In genomic region chr2:68747413-68747812, GRCh38 we compare ENCODE assay signal across 17 cellular contexts. TPM values are rescaled to one million over a fixed set of nuclear protein-coding genes. Genes with fewer than 3 reads are reported as not detected.
DNase-seq lines count a peak whose midpoint lies in the region; ATAC-seq and TF ChIP-seq lines count a peak whose summit lies in the region.
"Had no signal": no experiment of that assay in that cellular context is flagged by ENCODE, and none has a peak within 500 bp of the region (broad histone marks: within the 10 kb centered on the region; RNA-seq: fewer than 3 reads in every experiment).

No MANE protein-coding gene starts in this region.

- H3K9me2 ChIP-seq in Karpas-422 (replicated peaks; ENCODE audit: insufficient read depth, low read length) = no peaks in the 10 kb centered on the region

- H4K20me1 ChIP-seq in Karpas-422 (ENCODE audit: insufficient read depth, low read depth, low read length) (no peaks in the 10 kb centered on the region), smooth muscle cell (ENCODE audit: low read depth) (no peaks in the 10 kb centered on the region)

- H3K4me1 ChIP-seq in Karpas-422 (ENCODE audit: low read length) (peaks cover 93% of the 10 kb centered on the region), smooth muscle cell (ENCODE audit: low read depth) (peaks cover 6% of the 10 kb centered on the region)
- H3K4me1 ChIP-seq: prostate gland had no signal

- H3K36me3 ChIP-seq in Karpas-422 (ENCODE audit: insufficient read depth, low read length) = peaks cover 48% of the 10 kb centered on the region
- no peaks in the 10 kb centered on the region for H3K36me3 ChIP-seq in smooth muscle cell (ENCODE audit: low read depth)
- H3K36me3 ChIP-seq: ascending aorta, prostate gland had no signal

- H3K27ac Mint-ChIP-seq in activated naive CD4-positive, alpha-beta T cell treated with anti-CD3 and anti-CD28 coated beads for 36 hours = peak overlapping the region; percentile 58
- peak overlapping the region; percentile 2 for H3K27ac Mint-ChIP-seq in activated naive CD8-positive, alpha-beta T cell treated with anti-CD3 and anti-CD28 coated beads for 36 hours
- H3K27ac Mint-ChIP-seq: GM23338 had no signal

- TF ChIP-seq CTCF in smooth muscle cell (IDR thresholded peaks at IDR 0.05; ENCODE audit: borderline replicate concordance, insufficient read depth, poor library complexity, severe bottlenecking) = no peak

- H3K9me3 Mint-ChIP-seq in activated naive CD4-positive, alpha-beta T cell treated with anti-CD3 and anti-CD28 coated beads for 36 hours = no peaks in the 10 kb centered on the region
- peaks cover 2% of the 10 kb centered on the region for H3K9me3 Mint-ChIP-seq in activated naive CD8-positive, alpha-beta T cell treated with anti-CD3 and anti-CD28 coated beads for 36 hours
- H3K9me3 Mint-ChIP-seq: GM23338 had no signal

- peak overlapping the region; percentile 46 for H3K9ac ChIP-seq in Karpas-422 (ENCODE audit: low read length)
- no peak overlapping the region for H3K9ac ChIP-seq in smooth muscle cell (ENCODE audit: low read depth)

- H3K27me3 ChIP-seq in Karpas-422 (ENCODE audit: low read length) = no peaks in the 10 kb centered on the region
- no peaks in the 10 kb centered on the region for H3K27me3 ChIP-seq in smooth muscle cell (ENCODE audit: low read depth)
- H3K27me3 ChIP-seq: ascending aorta had no signal

- ATAC-seq in HG03571 (IDR thresholded peaks at IDR 0.05; ENCODE audit: unreplicated experiment) = no peak
- ATAC-seq: GM23338 had no signal

- no peak for DNase-seq in activated naive CD4-positive, alpha-beta T cell treated with anti-CD3 and anti-CD28 coated beads for 36 hours
- no peak for DNase-seq in activated naive CD4-positive, alpha-beta T cell (lab: John Stamatoyannopoulos, UW)
- DNase-seq in Karpas-422 = no peak
- no peak for DNase-seq in activated naive CD8-positive, alpha-beta T cell treated with anti-CD3 and anti-CD28 coated beads for 36 hours
- no peak for DNase-seq in smooth muscle cell (lab: John Stamatoyannopoulos, UW; ENCODE audit: unreplicated experiment)
- no peak for DNase-seq in occipital lobe (lab: John Stamatoyannopoulos, UW)
- no peak for DNase-seq in DMS 273 (lab: John Stamatoyannopoulos, UW; ENCODE audit: unreplicated experiment)
- DNase-seq: foreskin melanocyte; GF-D8; NCI-H2081 treated with DMSO at 0.1 percent for 48 hours; NCI-H524; stimulated activated CD4-positive, alpha-beta T cell treated with anti-CD3 and anti-CD28 coated beads, Interleukin-12 subunit alpha, Interleukin-12 subunit beta, amount 100 ng/mL, for 4 hours had no signal

- H3F3A ChIP-seq in smooth muscle cell (ENCODE audit: low read depth) = peaks cover 16% of the 10 kb centered on the region

- no peak overlapping the region for H3K4me3 Mint-ChIP-seq in activated naive CD4-positive, alpha-beta T cell treated with anti-CD3 and anti-CD28 coated beads for 36 hours
- no peak overlapping the region for H3K4me3 Mint-ChIP-seq in activated naive CD8-positive, alpha-beta T cell treated with anti-CD3 and anti-CD28 coated beads for 36 hours
- H3K4me3 Mint-ChIP-seq: GM23338 had no signal

- WGBS in smooth muscle cell (ENCODE audit: low lambda C conversion rate) = 74% methylated on average over 6 of the region's 6 CpGs

- H3K79me2 ChIP-seq in Karpas-422 (ENCODE audit: low read length) (peaks cover 97% of the 10 kb centered on the region), smooth muscle cell (ENCODE audit: low read depth) (no peaks in the 10 kb centered on the region)

- H2AFZ ChIP-seq in Karpas-422 (ENCODE audit: low read length) = no peak overlapping the region
- no peak overlapping the region for H2AFZ ChIP-seq in smooth muscle cell (ENCODE audit: low read depth)
- H2AFZ ChIP-seq: GM23338 had no signal

- peak overlapping the region; percentile 86 for H3K27ac ChIP-seq in Karpas-422 (ENCODE audit: low read length)
- peak overlapping the region; percentile 62 for H3K27ac ChIP-seq in smooth muscle cell (ENCODE audit: low read depth)
- H3K27ac ChIP-seq: ascending aorta, prostate gland, VCaP had no signal

- H3K4me1 Mint-ChIP-seq in activated naive CD4-positive, alpha-beta T cell treated with anti-CD3 and anti-CD28 coated beads for 36 hours (ENCODE audit: low read depth) = peaks cover 88% of the 10 kb centered on the region
- peaks cover 77% of the 10 kb centered on the region for H3K4me1 Mint-ChIP-seq in activated naive CD8-positive, alpha-beta T cell treated with anti-CD3 and anti-CD28 coated beads for 36 hours

- H3K4me2 ChIP-seq in Karpas-422 (ENCODE audit: low read depth, low read length, poor library complexity, severe bottlenecking) (peak overlapping the region; percentile 46), smooth muscle cell (peak overlapping the region; percentile 49)
- H3K4me2 ChIP-seq: GM23338 had no signal

- H3K9me3 ChIP-seq in Karpas-422 (ENCODE audit: low read length) (no peaks in the 10 kb centered on the region), smooth muscle cell (replicated peaks; ENCODE audit: low read depth) (no peaks in the 10 kb centered on the region)
- H3K9me3 ChIP-seq: ascending aorta, prostate gland had no signal

- CTCF ChIA-PET in activated naive CD4-positive, alpha-beta T cell treated with anti-CD3 and anti-CD28 coated beads for 36 hours (lab: Charles Lee) = interaction anchor here (0.6 to 7.5 kb wide), 5 partner anchors 24 to 90 kb away, joined by 3 to 82 read pairs (median 16); no protein-coding TSS in a partner anchor

- H3K27me3 Mint-ChIP-seq in activated naive CD4-positive, alpha-beta T cell treated with anti-CD3 and anti-CD28 coated beads for 36 hours (ENCODE audit: low read depth) = no peaks in the 10 kb centered on the region
- H3K27me3 Mint-ChIP-seq in activated naive CD8-positive, alpha-beta T cell treated with anti-CD3 and anti-CD28 coated beads for 36 hours = no peaks in the 10 kb centered on the region

- H3K4me3 ChIP-seq in Karpas-422 (ENCODE audit: low read length) (no peak overlapping the region), smooth muscle cell (no peak overlapping the region)
- H3K4me3 ChIP-seq: ascending aorta, GM23338, prostate gland had no signal

- intact Hi-C loops in activated naive CD4-positive, alpha-beta T cell treated with anti-CD3 and anti-CD28 coated beads for 36 hours (cut with micrococcal nuclease) = loop anchor here (10.0 kb wide), 1 partner anchor 947 kb away; no protein-coding TSS in a partner anchor

- peaks cover 28% of the 10 kb centered on the region for H3K36me3 Mint-ChIP-seq in activated naive CD4-positive, alpha-beta T cell treated with anti-CD3 and anti-CD28 coated beads for 36 hours (ENCODE audit: low read depth)
- peaks cover 39% of the 10 kb centered on the region for H3K36me3 Mint-ChIP-seq in activated naive CD8-positive, alpha-beta T cell treated with anti-CD3 and anti-CD28 coated beads for 36 hours

RNA-seq across cellular contexts. Expression of gene ARHGAP25, which starts 12.8 kb away (rescaled TPM):
- 10 to 100 TPM; 43.0 to 46.7 TPM for total RNA-seq in activated naive CD4-positive, alpha-beta T cell treated with anti-CD3 and anti-CD28 coated beads for 36 hours
- total RNA-seq in Karpas-422 (2014; rRNA removed; shearing (Covaris generic); ENCODE audit: low replicate concordance) = 172 and 213 TPM in 2 replicates
- total RNA-seq in activated naive CD8-positive, alpha-beta T cell treated with anti-CD3 and anti-CD28 coated beads for 36 hours = 10 to 100 TPM; 47.4 to 51.0 TPM
- total RNA-seq in smooth muscle cell (1.2 and 2.0 TPM in 2 replicates), occipital lobe (2.0 TPM)
- polyA plus RNA-seq in smooth muscle cell = 1.5 and 2.7 TPM in 2 replicates

Comparison
In these comparisons a context has a peak if more than half of its experiments do, and no peak if none do; other contexts are left out.
1. RNA of gene ARHGAP25, which starts 12.8 kb away (total RNA-seq): 172 to 213 TPM in Karpas-422, 47.4 to 51.0 TPM in activated naive CD8-positive, alpha-beta T cell treated with anti-CD3 and anti-CD28 coated beads for 36 hours and 43.0 to 46.7 TPM in activated naive CD4-positive, alpha-beta T cell treated with anti-CD3 and anti-CD28 coated beads for 36 hours; 2.0 TPM in occipital lobe (single experiment) and 1.2 to 2.0 TPM in smooth muscle cell; every median in the first group is over 10 times any median in the second.